In genomic region chr6:27811383-27811782, GRCh38 we compare ENCODE assay signal across 9 cellular contexts.
DNase-seq lines count a peak whose midpoint lies in the region; TF ChIP-seq lines count a peak whose summit lies in the region.
"Had no signal": no experiment of that assay in that cellular context is flagged by ENCODE, and none has a peak within 500 bp of the region (broad histone marks: within the 10 kb centered on the region; RNA-seq: fewer than 3 reads in every experiment).

No MANE protein-coding gene starts in this region.

- H3K4me1 Mint-ChIP-seq in MCF 10A (ENCODE audit: insufficient read depth, unreplicated experiment) = peaks cover 20% of the 10 kb centered on the region
- H3K4me1 Mint-ChIP-seq in T-helper 2 cell treated with Interferon-gamma antibody and Interleukin-4, amounts not matched to agents 5 μg/mL and 100 μg/mL, for 36 hours (ENCODE audit: low read depth) = peaks cover 66% of the 10 kb centered on the region

- H3K4me1 ChIP-seq in breast epithelium = no peaks in the 10 kb centered on the region
- peaks cover 0 to 32% (median 20%) of the 10 kb centered on the region in 4 donors for H3K4me1 ChIP-seq in tibial artery

- intact Hi-C loops in MCF 10A (cut with micrococcal nuclease) (loop anchor here (10.0 kb wide), 3 partner anchors 273 to 1777 kb away; partner anchors contain the start of gene ZNF165), breast epithelium (cut with DNase I; ENCODE audit: low total_unique reads) (no loop called here), tibial artery (cut with DNase I; ENCODE audit: low total_unique reads) (no loop called here)

- H3K9me3 Mint-ChIP-seq in MCF 10A (ENCODE audit: unreplicated experiment) = no peaks in the 10 kb centered on the region
- no peaks in the 10 kb centered on the region for H3K9me3 Mint-ChIP-seq in T-helper 2 cell treated with Interferon-gamma antibody and Interleukin-4, amounts not matched to agents 5 μg/mL and 100 μg/mL, for 36 hours

- no peaks in the 10 kb centered on the region for H3K27me3 ChIP-seq in breast epithelium
- no peaks in the 10 kb centered on the region for H3K27me3 ChIP-seq in tibial artery

- no peak for TF ChIP-seq POLR2A in breast epithelium (IDR thresholded peaks at IDR 0.05)

- DNase-seq in MCF 10A (ENCODE audit: unreplicated experiment) (no peak), breast epithelium (ENCODE audit: low spot score in 2 of 2) (no peak), fibroblast of pulmonary artery (ENCODE audit: low read depth) (no peak), tibial artery (no peak), substantia nigra (lab: John Stamatoyannopoulos, UW) (no peak), NCI-H226 (no peak), NCI-H446 (lab: John Stamatoyannopoulos, UW) (no peak)
- no peak for DNase-seq in T-helper 2 cell treated with Interferon-gamma antibody and Interleukin-4, amounts not matched to agents 5 μg/mL and 100 μg/mL, for 36 hours (ENCODE audit: low spot score)
- DNase-seq: activated effector memory CD4-positive, alpha-beta T cell treated with Interleukin-2 at 50 U/mL for 16 hours had no signal

- H3K36me3 ChIP-seq in breast epithelium = no peaks in the 10 kb centered on the region
- H3K36me3 ChIP-seq in tibial artery = no peaks in the 10 kb centered on the region

- H3K27me3 Mint-ChIP-seq in MCF 10A (ENCODE audit: insufficient read depth, unreplicated experiment) = no peaks in the 10 kb centered on the region
- H3K27me3 Mint-ChIP-seq in T-helper 2 cell treated with Interferon-gamma antibody and Interleukin-4, amounts not matched to agents 5 μg/mL and 100 μg/mL, for 36 hours (ENCODE audit: low read depth) = peaks cover 15% of the 10 kb centered on the region

- no peaks in the 10 kb centered on the region for H3K9me3 ChIP-seq in breast epithelium
- no peaks in the 10 kb centered on the region for H3K9me3 ChIP-seq in tibial artery

- no TSS peak for BruUV-seq in MCF 10A (replicated peaks; lab: Mats Ljungman, UMichigan)

- H3K27ac Mint-ChIP-seq in MCF 10A (ENCODE audit: low read depth, unreplicated experiment) = peak overlapping the region; percentile 94
- peak overlapping the region; percentile 100 for H3K27ac Mint-ChIP-seq in T-helper 2 cell treated with Interferon-gamma antibody and Interleukin-4, amounts not matched to agents 5 μg/mL and 100 μg/mL, for 36 hours

- peaks cover 13% of the 10 kb centered on the region for H3K36me3 Mint-ChIP-seq in MCF 10A (ENCODE audit: insufficient read depth, unreplicated experiment)
- peaks cover 10% of the 10 kb centered on the region for H3K36me3 Mint-ChIP-seq in T-helper 2 cell treated with Interferon-gamma antibody and Interleukin-4, amounts not matched to agents 5 μg/mL and 100 μg/mL, for 36 hours (ENCODE audit: low read depth)

- POLR2A ChIA-PET in MCF 10A (lab: Yijun Ruan, JAX) = interaction anchor here (0.6 to 10.8 kb wide), 30 partner anchors 10 to 1785 kb away, joined by 3 to 690 read pairs (median 13); partner anchors contain the start of gene ZKSCAN8

- H3K27ac ChIP-seq in breast epithelium (peak overlapping the region in 1 of 2 donors; percentile 95), tibial artery (peak overlapping the region; percentile 83 to 93), substantia nigra (ENCODE audit: low read depth, low read length, poor library complexity, severe bottlenecking) (no peak overlapping the region)

- peak overlapping the region; percentile 86 for H3K4me3 Mint-ChIP-seq in MCF 10A (ENCODE audit: unreplicated experiment)
- peak overlapping the region; percentile 92 for H3K4me3 Mint-ChIP-seq in T-helper 2 cell treated with Interferon-gamma antibody and Interleukin-4, amounts not matched to agents 5 μg/mL and 100 μg/mL, for 36 hours

- TF ChIP-seq CTCF in MCF 10A (IDR thresholded peaks at IDR 0.05; ENCODE audit: unreplicated experiment) (no peak), breast epithelium (IDR thresholded peaks at IDR 0.05) (no peak), fibroblast of pulmonary artery (IDR thresholded peaks at IDR 0.05; ENCODE audit: low read length, missing control alignments) (no peak), tibial artery (IDR thresholded peaks at IDR 0.05) (no peak)

- H3K4me3 ChIP-seq in breast epithelium = no peak overlapping the region
- H3K4me3 ChIP-seq in fibroblast of pulmonary artery (replicated peaks; ENCODE audit: low read depth, low read length) = peak overlapping the region; percentile 80
- peak overlapping the region in 1 of 2 donors; percentile 69 for H3K4me3 ChIP-seq in tibial artery

- CTCF ChIA-PET in MCF 10A (lab: Yijun Ruan, JAX) = interaction anchor here (0.6 to 3.2 kb wide), 6 partner anchors 9 to 1724 kb away, joined by 3 to 10 read pairs (median 6); partner anchors contain the start of gene HFE
